1 cellular context compared by ENCODE assay signal in the genomic region with DNA sequence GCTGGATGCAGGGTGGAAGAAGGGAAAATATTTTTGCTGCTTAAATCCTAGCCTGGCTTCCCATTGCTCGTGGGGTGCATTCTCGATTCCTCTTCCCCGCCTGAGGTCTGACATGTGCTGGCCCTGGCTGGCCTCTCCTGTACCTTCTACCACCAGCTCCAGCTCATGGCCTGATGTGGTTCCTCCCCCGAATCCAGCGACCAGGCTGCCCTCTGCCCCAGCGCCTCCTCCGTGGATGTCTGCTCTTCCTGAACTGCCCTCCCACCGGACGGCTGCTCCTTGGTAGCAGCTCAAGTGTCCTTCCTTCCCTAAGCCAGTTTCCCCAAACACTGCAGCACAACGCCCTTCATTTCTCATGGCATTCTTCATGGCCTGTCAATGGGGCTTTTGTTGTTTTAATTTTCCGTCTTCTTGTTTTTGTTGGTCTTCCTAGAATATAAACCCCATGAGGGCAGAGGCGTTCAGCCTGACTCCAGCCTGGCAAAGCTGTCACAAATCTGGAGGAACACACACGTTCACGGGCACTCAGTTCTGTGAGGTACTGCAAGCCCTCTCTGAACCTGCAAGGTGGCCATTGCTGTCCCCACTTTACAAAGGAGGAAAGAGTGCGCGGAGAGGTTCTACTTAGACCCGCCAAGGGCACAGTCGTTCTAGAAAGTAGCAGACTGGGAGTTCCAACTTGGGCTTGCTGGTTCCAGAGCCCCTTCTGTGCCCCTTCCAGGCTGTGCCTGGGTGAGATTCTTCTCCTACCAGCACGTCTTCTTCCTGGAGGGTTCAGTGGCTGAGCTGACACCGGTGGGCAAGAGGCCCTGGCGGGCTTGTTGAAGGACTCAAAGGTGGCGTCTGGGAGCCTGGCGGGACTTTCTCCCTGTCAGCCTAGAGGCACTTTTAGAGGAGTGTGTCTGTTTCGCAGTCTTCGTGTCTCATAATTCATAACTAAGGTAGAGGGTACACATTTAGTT.
TF ChIP-seq lines count a peak whose summit lies in the region.

No MANE protein-coding gene starts in this region.

TF ChIP-seq in liver, 16 proteins besides CTCF, POLR2A, EP300 and RAD21 (continued from another document):
- TF ChIP-seq, protein P1, sequence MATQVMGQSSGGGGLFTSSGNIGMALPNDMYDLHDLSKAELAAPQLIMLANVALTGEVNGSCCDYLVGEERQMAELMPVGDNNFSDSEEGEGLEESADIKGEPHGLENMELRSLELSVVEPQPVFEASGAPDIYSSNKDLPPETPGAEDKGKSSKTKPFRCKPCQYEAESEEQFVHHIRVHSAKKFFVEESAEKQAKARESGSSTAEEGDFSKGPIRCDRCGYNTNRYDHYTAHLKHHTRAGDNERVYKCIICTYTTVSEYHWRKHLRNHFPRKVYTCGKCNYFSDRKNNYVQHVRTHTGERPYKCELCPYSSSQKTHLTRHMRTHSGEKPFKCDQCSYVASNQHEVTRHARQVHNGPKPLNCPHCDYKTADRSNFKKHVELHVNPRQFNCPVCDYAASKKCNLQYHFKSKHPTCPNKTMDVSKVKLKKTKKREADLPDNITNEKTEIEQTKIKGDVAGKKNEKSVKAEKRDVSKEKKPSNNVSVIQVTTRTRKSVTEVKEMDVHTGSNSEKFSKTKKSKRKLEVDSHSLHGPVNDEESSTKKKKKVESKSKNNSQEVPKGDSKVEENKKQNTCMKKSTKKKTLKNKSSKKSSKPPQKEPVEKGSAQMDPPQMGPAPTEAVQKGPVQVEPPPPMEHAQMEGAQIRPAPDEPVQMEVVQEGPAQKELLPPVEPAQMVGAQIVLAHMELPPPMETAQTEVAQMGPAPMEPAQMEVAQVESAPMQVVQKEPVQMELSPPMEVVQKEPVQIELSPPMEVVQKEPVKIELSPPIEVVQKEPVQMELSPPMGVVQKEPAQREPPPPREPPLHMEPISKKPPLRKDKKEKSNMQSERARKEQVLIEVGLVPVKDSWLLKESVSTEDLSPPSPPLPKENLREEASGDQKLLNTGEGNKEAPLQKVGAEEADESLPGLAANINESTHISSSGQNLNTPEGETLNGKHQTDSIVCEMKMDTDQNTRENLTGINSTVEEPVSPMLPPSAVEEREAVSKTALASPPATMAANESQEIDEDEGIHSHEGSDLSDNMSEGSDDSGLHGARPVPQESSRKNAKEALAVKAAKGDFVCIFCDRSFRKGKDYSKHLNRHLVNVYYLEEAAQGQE (IDR thresholded peaks at IDR 0.05): no peak
- TF ChIP-seq JUND (IDR thresholded peaks at IDR 0.05) (no peak), HNF4G (IDR thresholded peaks at IDR 0.05) (no peak), HNF4A (conservative IDR thresholded peaks at IDR 0.05) (no peak), YY1 (IDR thresholded peaks at IDR 0.05) (no peak), RXRA (IDR thresholded peaks at IDR 0.05) (no peak), FOXA2 (IDR thresholded peaks at IDR 0.05) (no peak), ATF3 (IDR thresholded peaks at IDR 0.05) (no peak), GABPA (IDR thresholded peaks at IDR 0.05 in 1 of 2, conservative IDR thresholded peaks at IDR 0.05 in 1 of 2) (no peak)
- TF ChIP-seq, protein P2, sequence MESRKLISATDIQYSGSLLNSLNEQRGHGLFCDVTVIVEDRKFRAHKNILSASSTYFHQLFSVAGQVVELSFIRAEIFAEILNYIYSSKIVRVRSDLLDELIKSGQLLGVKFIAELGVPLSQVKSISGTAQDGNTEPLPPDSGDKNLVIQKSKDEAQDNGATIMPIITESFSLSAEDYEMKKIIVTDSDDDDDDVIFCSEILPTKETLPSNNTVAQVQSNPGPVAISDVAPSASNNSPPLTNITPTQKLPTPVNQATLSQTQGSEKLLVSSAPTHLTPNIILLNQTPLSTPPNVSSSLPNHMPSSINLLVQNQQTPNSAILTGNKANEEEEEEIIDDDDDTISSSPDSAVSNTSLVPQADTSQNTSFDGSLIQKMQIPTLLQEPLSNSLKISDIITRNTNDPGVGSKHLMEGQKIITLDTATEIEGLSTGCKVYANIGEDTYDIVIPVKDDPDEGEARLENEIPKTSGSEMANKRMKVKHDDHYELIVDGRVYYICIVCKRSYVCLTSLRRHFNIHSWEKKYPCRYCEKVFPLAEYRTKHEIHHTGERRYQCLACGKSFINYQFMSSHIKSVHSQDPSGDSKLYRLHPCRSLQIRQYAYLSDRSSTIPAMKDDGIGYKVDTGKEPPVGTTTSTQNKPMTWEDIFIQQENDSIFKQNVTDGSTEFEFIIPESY (IDR thresholded peaks at IDR 0.05): no peak
- TF ChIP-seq, protein P3, sequence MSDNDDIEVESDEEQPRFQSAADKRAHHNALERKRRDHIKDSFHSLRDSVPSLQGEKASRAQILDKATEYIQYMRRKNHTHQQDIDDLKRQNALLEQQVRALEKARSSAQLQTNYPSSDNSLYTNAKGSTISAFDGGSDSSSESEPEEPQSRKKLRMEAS (IDR thresholded peaks at IDR 0.05): no peak
